ENCODE assay signal across 32 cellular contexts in genomic region chr3:122456074-122456473, GRCh38.
"Had no signal": no experiment of that assay in that cellular context is flagged by ENCODE, and none has a peak within 500 bp of the region (broad histone marks: within the 10 kb centered on the region; RNA-seq: fewer than 3 reads in every experiment).

No MANE protein-coding gene starts in this region.

- DNase-seq: activated CD4-positive, alpha-beta T cell treated with anti-CD3 and anti-CD28 coated beads for 48 hours; activated CD4-positive, alpha-beta T cell treated with anti-CD3 and anti-CD28 coated beads, Interleukin-2, amount 50 U/mL, for 48 hours; activated CD8-positive, alpha-beta memory T cell treated with anti-CD3 and anti-CD28 coated beads, Interleukin-2, amount 50 U/mL, for 48 hours; activated effector memory CD4-positive, alpha-beta T cell treated with Interleukin-2 at 50 U/mL for 16 hours; activated naive CD4-positive, alpha-beta T cell treated with Interleukin-2 at 50 U/mL for 16 hours; anterior cingulate cortex; dermis blood vessel endothelial cell; effector CD4-positive, alpha-beta T cell; foreskin keratinocyte; heart left ventricle; left ventricle myocardium superior; mesenchymal stem cell; natural killer cell; retina; sigmoid colon; stimulated activated CD4-positive, alpha-beta T cell treated with anti-CD3 and anti-CD28 coated beads, Interleukin-1b, Interleukin-23, amount 100 ng/mL, for 48 hours; stimulated activated CD4-positive, alpha-beta T cell treated with anti-CD3 and anti-CD28 coated beads, Interleukin-4, amount 100 ng/mL, for 4 hours; stimulated activated CD8-positive, alpha-beta memory T cell treated with anti-CD3 and anti-CD28 coated beads, Interleukin-4, amount 100 ng/mL, for 48 hours; stimulated activated naive B cell treated with anti-CD40 and anti-IgM and Interleukin-4, amounts not matched to agents 10 μg/mL and 1 μg/mL and 100 μg/mL, for 72 hours; stomach; T-helper 17 cell; T1000; thyroid gland; upper lobe of left lung; WERI-Rb-1 had no signal

- H3K4me3 Mint-ChIP-seq: activated naive CD8-positive, alpha-beta T cell; central memory CD8-positive, alpha-beta T cell; natural killer cell; stimulated activated naive B cell treated with anti-CD40 and anti-IgM and Interleukin-4, amounts not matched to agents 10 μg/mL and 1 μg/mL and 100 μg/mL, for 72 hours; T-helper 17 cell had no signal

- H3K27me3 Mint-ChIP-seq: activated naive CD8-positive, alpha-beta T cell; central memory CD8-positive, alpha-beta T cell; stimulated activated naive B cell treated with anti-CD40 and anti-IgM and Interleukin-4, amounts not matched to agents 10 μg/mL and 1 μg/mL and 100 μg/mL, for 72 hours; T-helper 17 cell had no signal

- H3K9me3 ChIP-seq: esophagus muscularis mucosa, heart left ventricle, sigmoid colon, stomach, thyroid gland, upper lobe of left lung had no signal

- ATAC-seq: activated CD4-positive, CD25-positive, alpha-beta regulatory T cell treated with anti-CD3 and anti-CD28 coated beads, Interleukin-2, amount 50 U/mL, for 24 hours; foreskin keratinocyte; heart left ventricle; left ventricle myocardium superior; natural killer cell; stimulated activated naive B cell treated with anti-CD40 and anti-IgM and Interleukin-4, amounts not matched to agents 10 μg/mL and 1 μg/mL and 100 μg/mL, for 72 hours; T-helper 17 cell had no signal

- FAIRE-seq: bronchial epithelial cell, colon had no signal

- H3K27ac ChIP-seq: esophagus muscularis mucosa, foreskin keratinocyte, heart left ventricle, sigmoid colon, stomach, thyroid gland, upper lobe of left lung, WERI-Rb-1 had no signal

- H3K4me2 ChIP-seq: smooth muscle cell had no signal

- H3K27me3 ChIP-seq: esophagus muscularis mucosa, foreskin keratinocyte, heart left ventricle, sigmoid colon, stomach, thyroid gland, upper lobe of left lung had no signal

- H3K27ac Mint-ChIP-seq: activated naive CD8-positive, alpha-beta T cell; T-helper 17 cell had no signal

- H3K4me3 ChIP-seq: esophagus muscularis mucosa, heart left ventricle, sigmoid colon, smooth muscle cell, stomach, thyroid gland, upper lobe of left lung had no signal

- H3K4me1 ChIP-seq: esophagus muscularis mucosa, foreskin keratinocyte, heart left ventricle, sigmoid colon, thyroid gland, upper lobe of left lung had no signal

- H3K9me3 Mint-ChIP-seq: central memory CD8-positive, alpha-beta T cell; natural killer cell; stimulated activated naive B cell treated with anti-CD40 and anti-IgM and Interleukin-4, amounts not matched to agents 10 μg/mL and 1 μg/mL and 100 μg/mL, for 72 hours had no signal
